ENCODE assay signal across 23 cellular contexts in genomic region chr13:65584126-65584525, GRCh38.
"Had no signal": no experiment of that assay in that cellular context is flagged by ENCODE, and none has a peak within 500 bp of the region (broad histone marks: within the 10 kb centered on the region; RNA-seq: fewer than 3 reads in every experiment).

No MANE protein-coding gene starts in this region.

- ATAC-seq: foreskin keratinocyte; mucosa of descending colon; naive thymus-derived CD8-positive, alpha-beta T cell; psoas muscle; right lobe of liver; stimulated activated naive B cell treated with anti-CD40 and anti-IgM and Interleukin-4, amounts not matched to agents 10 μg/mL and 1 μg/mL and 100 μg/mL, for 72 hours; stimulated activated naive CD8-positive, alpha-beta T cell treated with anti-CD3 and anti-CD28 coated beads, Interleukin-15, amount 100 ng/mL, for 72 hours; upper lobe of right lung had no signal

- H3K27me3 Mint-ChIP-seq: naive thymus-derived CD8-positive, alpha-beta T cell; stimulated activated naive B cell treated with anti-CD40 and anti-IgM and Interleukin-4, amounts not matched to agents 10 μg/mL and 1 μg/mL and 100 μg/mL, for 72 hours; stimulated activated naive CD8-positive, alpha-beta T cell treated with anti-CD3 and anti-CD28 coated beads, Interleukin-15, amount 100 ng/mL, for 72 hours had no signal

- H3K4me1 ChIP-seq: colonic mucosa, foreskin keratinocyte, psoas muscle, right lobe of liver, spleen, testis, tibial nerve, upper lobe of right lung, vagina had no signal

- H3K27ac ChIP-seq: colonic mucosa, foreskin keratinocyte, hepatocyte, neutrophil, psoas muscle, right lobe of liver, spleen, testis, tibial nerve, upper lobe of right lung, vagina had no signal

- H3K27me3 ChIP-seq: colonic mucosa, foreskin keratinocyte, hepatocyte, neutrophil, right lobe of liver, spleen, testis, tibial nerve, upper lobe of right lung, vagina had no signal

- H3K4me3 Mint-ChIP-seq: naive thymus-derived CD8-positive, alpha-beta T cell; stimulated activated naive B cell treated with anti-CD40 and anti-IgM and Interleukin-4, amounts not matched to agents 10 μg/mL and 1 μg/mL and 100 μg/mL, for 72 hours; stimulated activated naive CD8-positive, alpha-beta T cell treated with anti-CD3 and anti-CD28 coated beads, Interleukin-15, amount 100 ng/mL, for 72 hours had no signal

- H3K4me1 Mint-ChIP-seq: naive thymus-derived CD8-positive, alpha-beta T cell; stimulated activated naive CD8-positive, alpha-beta T cell treated with anti-CD3 and anti-CD28 coated beads, Interleukin-15, amount 100 ng/mL, for 72 hours had no signal

- H3K27ac Mint-ChIP-seq: naive thymus-derived CD8-positive, alpha-beta T cell; stimulated activated naive B cell treated with anti-CD40 and anti-IgM and Interleukin-4, amounts not matched to agents 10 μg/mL and 1 μg/mL and 100 μg/mL, for 72 hours; stimulated activated naive CD8-positive, alpha-beta T cell treated with anti-CD3 and anti-CD28 coated beads, Interleukin-15, amount 100 ng/mL, for 72 hours had no signal

- H3K4me2 ChIP-seq: hepatocyte had no signal

- H3K9me3 ChIP-seq: colonic mucosa, neutrophil, psoas muscle, right lobe of liver, testis, upper lobe of right lung, vagina had no signal

- H3K36me3 ChIP-seq: colonic mucosa, neutrophil, right lobe of liver, spleen, tibial nerve, upper lobe of right lung, vagina had no signal

- H3K4me3 ChIP-seq: colonic mucosa, hepatocyte, mucosa of descending colon, psoas muscle, right lobe of liver, spleen, testis, tibial nerve, upper lobe of right lung, vagina had no signal

- H3K79me2 ChIP-seq: hepatocyte had no signal

- H3K36me3 Mint-ChIP-seq: naive thymus-derived CD8-positive, alpha-beta T cell; stimulated activated naive B cell treated with anti-CD40 and anti-IgM and Interleukin-4, amounts not matched to agents 10 μg/mL and 1 μg/mL and 100 μg/mL, for 72 hours had no signal

- DNase-seq: colonic mucosa; dermis blood vessel endothelial cell; erythroblast; foreskin keratinocyte; kidney glomerular epithelial cell; mammary epithelial cell; mucosa of descending colon; naive thymus-derived CD8-positive, alpha-beta T cell; psoas muscle; retina; right lobe of liver; spleen; stimulated activated CD4-positive, alpha-beta T cell treated with anti-CD3 and anti-CD28 coated beads, Interleukin-15, amount 100 ng/mL, for 24 hours; stimulated activated CD4-positive, alpha-beta T cell treated with anti-CD3 and anti-CD28 coated beads, Interleukin-1b, Interleukin-23, amount 100 ng/mL, for 48 hours; stimulated activated CD4-positive, alpha-beta T cell treated with anti-CD3 and anti-CD28 coated beads, Interleukin-4, amount 100 ng/mL, for 24 hours; stimulated activated naive B cell treated with anti-CD40 and anti-IgM and Interleukin-4, amounts not matched to agents 10 μg/mL and 1 μg/mL and 100 μg/mL, for 72 hours; stimulated activated naive CD8-positive, alpha-beta T cell treated with anti-CD3 and anti-CD28 coated beads, Interleukin-15, amount 100 ng/mL, for 72 hours; testis; upper lobe of right lung had no signal
